Comparison of ENCODE assay signal across 8 cellular contexts in the genomic region with DNA sequence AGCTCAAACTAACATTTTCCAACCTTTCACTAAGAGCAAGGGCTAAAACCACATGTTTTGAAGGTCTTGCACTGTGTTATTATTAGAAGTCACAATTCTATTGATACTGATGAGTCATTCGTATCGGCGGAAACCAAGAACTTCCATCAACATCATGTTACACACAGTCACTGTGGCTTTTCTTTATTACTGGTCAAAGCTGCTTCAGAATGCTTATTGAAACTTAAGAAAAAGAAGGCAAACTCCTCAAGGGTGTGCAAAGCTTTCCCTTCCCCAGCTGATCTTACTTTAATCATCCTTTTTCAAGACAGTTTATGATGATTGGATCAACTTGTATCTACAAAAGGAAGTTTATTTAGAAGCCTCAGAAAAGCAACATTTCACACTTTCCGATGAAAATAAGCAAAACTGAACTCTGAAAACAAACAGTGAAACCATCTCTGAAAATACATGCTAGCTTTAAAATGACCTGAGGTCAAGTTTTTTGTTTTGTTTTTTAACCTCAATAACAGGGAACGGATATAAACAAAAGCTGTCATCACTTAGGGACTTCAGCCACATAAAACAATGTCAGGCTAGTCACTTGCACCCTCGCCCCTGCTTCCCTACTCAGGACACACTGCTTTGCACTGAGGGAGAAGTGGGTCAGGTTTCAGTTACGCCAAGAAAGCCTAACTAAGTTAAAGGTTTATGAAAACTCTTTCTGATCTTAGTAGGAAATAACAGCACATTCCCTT. TPM values are rescaled to one million over a fixed set of nuclear protein-coding genes. Genes with fewer than 3 reads are reported as not detected.
DNase-seq lines count a peak whose midpoint lies in the region; ATAC-seq and TF ChIP-seq lines count a peak whose summit lies in the region.

No MANE protein-coding gene starts in this region.

- H3K9me3 ChIP-seq in GM23248 (ENCODE audit: low read depth) = no peaks in the 10 kb centered on the region
- H3K9me3 ChIP-seq in upper lobe of left lung = peaks cover 0 to 9% (median 2%) of the 10 kb centered on the region in 4 donors

- DNase-seq in GM23248 = peak; percentile 52
- peak; percentile 10 to 33 for DNase-seq in Kasumi-1 (lab: John Stamatoyannopoulos, UW)
- peak; percentile 84 for DNase-seq in astrocyte of the spinal cord (ENCODE audit: low read depth, low spot score)
- no peak for DNase-seq in left lobe of liver (ENCODE audit: low spot score)
- no peak for DNase-seq in upper lobe of left lung
- DNase-seq in GF-D8 (lab: John Stamatoyannopoulos, UW) = no peak
- no peak for DNase-seq in G401 (ENCODE audit: low spot score)

- H3K4me1 ChIP-seq in GM23248 (ENCODE audit: insufficient read depth) (peaks cover 21% of the 10 kb centered on the region), upper lobe of left lung (peaks cover 16 to 27% (median 22%) of the 10 kb centered on the region in 4 donors)

- H3K9me2 ChIP-seq in GM23248 (ENCODE audit: insufficient read depth) = no peaks in the 10 kb centered on the region

- 2% methylated on average over 7 of the region's 7 CpGs for WGBS in GM23248 (ENCODE audit: low coverage in 1 of 2, low lambda C conversion rate in 2 of 2, missing lambda C conversion rate in 2 of 2), 2 experiments
- WGBS in upper lobe of left lung, 2 donors = 20 to 28% methylated on average over 7 of the region's 7 CpGs

- no peak overlapping the region for H2AFZ ChIP-seq in GM23248

- H3K4me3 ChIP-seq in GM23248 = peak overlapping the region; percentile 62
- peak overlapping the region; percentile 25 for H3K4me3 ChIP-seq in astrocyte of the spinal cord (ENCODE audit: low read depth, low read length)
- peak overlapping the region in 3 of 4 donors; percentile 9 to 25 (median 13) for H3K4me3 ChIP-seq in upper lobe of left lung

- TF ChIP-seq POLR2A in GM18505 (IDR thresholded peaks at IDR 0.05; ENCODE audit: borderline replicate concordance, extremely low read depth, insufficient read depth, insufficient read length) (no peak), upper lobe of left lung (IDR thresholded peaks at IDR 0.05) (no peak)

- H4K20me1 ChIP-seq in GM23248 (ENCODE audit: insufficient read depth) = no peaks in the 10 kb centered on the region

- ATAC-seq in GM18505 (IDR thresholded peaks at IDR 0.05; ENCODE audit: unreplicated experiment) (peak; percentile 76), left lobe of liver (peak; percentile 9), upper lobe of left lung (ENCODE audit: low FRiP score in 2 of 2) (peak in 1 of 2 donors; percentile 77)

- H3K4me2 ChIP-seq in GM23248 (ENCODE audit: unreplicated experiment) = peak overlapping the region; percentile 78

- TF ChIP-seq EP300 in upper lobe of left lung (IDR thresholded peaks at IDR 0.05) = no peak

- no peak for TF ChIP-seq CTCF in astrocyte of the spinal cord (IDR thresholded peaks at IDR 0.05; ENCODE audit: low read depth, low read length)
- no peak for TF ChIP-seq CTCF in upper lobe of left lung (IDR thresholded peaks at IDR 0.05)

- peaks cover 15% of the 10 kb centered on the region for H3F3A ChIP-seq in GM23248 (ENCODE audit: insufficient read depth)

- H3K36me3 ChIP-seq in GM23248 (ENCODE audit: low read depth) = no peaks in the 10 kb centered on the region
- no peaks in the 10 kb centered on the region for H3K36me3 ChIP-seq in upper lobe of left lung

- H3K27me3 ChIP-seq in GM23248 (replicated peaks; ENCODE audit: insufficient read depth) (peaks cover 41% of the 10 kb centered on the region), upper lobe of left lung (no peaks in the 10 kb centered on the region)

- peak overlapping the region; percentile 12; the same call in 1 of the 2 replicates for H3K27ac ChIP-seq in GM23248
- H3K27ac ChIP-seq in upper lobe of left lung = peak overlapping the region in 3 of 4 donors; percentile 12 to 45 (median 35)

- in situ Hi-C loops in GM23248 (cut with MboI) = no loop called here
- in situ Hi-C loops in astrocyte of the spinal cord (cut with HindIII; ENCODE audit: low sequenced_read_pairs) = no loop called here
- in situ Hi-C loops in G401 (cut with HindIII; ENCODE audit: low sequenced_read_pairs) = no loop called here

- no peaks in the 10 kb centered on the region for H3K79me2 ChIP-seq in GM23248 (ENCODE audit: insufficient read depth)

- H3K9ac ChIP-seq in GM23248 = 0 out of 2 replicates have a peak overlapping the region, but pooled peaks have one; percentile 13

RNA-seq across cellular contexts. Expression of a gene that starts 11.7 kb away (rescaled TPM):
- total RNA-seq in GM23248 (2014; rRNA removed; shearing (Covaris generic)) = under 0.01 TPM in 2 replicates
- polyA plus RNA-seq in GM23248 (2016; fragmentation: Nextera tagmentation; extraction: Ambion mirVana) = not detected in 2 replicates
- total RNA-seq in left lobe of liver = 3.1 TPM
- 1 to 10 TPM; 3.1 to 6.8 (median 5.3) TPM for total RNA-seq in upper lobe of left lung
- total RNA-seq in G401 (2014; rRNA removed; shearing (Covaris generic)) = 0.37 and 0.71 TPM in 2 replicates

Comparison
In these comparisons a context has a peak if more than half of its experiments do, and no peak if none do; other contexts are left out.
1. DNase-seq: peak in GM23248 (single experiment), Kasumi-1 (2 of 2) and astrocyte of the spinal cord (single experiment); none in left lobe of liver (single experiment), upper lobe of left lung (0 of 2), GF-D8 (single experiment) and G401 (single experiment).
2. Peak in every context shown above with its lines, with median percentiles within 50 percentile points of each other: H3K4me3 ChIP-seq.